Comparison of ENCODE assay signal across 22 cellular contexts in genomic region chrX:133090410-133090809, GRCh38. TPM values are rescaled to one million over a fixed set of nuclear protein-coding genes. Genes with fewer than 3 reads are reported as not detected.
DNase-seq lines count a peak whose midpoint lies in the region; ATAC-seq, FAIRE-seq and TF ChIP-seq lines count a peak whose summit lies in the region.
"Had no signal": no experiment of that assay in that cellular context is flagged by ENCODE, and none has a peak within 500 bp of the region (broad histone marks: within the 10 kb centered on the region; RNA-seq: fewer than 3 reads in every experiment).

No MANE protein-coding gene starts in this region.

- no peaks in the 10 kb centered on the region for H3K9me3 ChIP-seq in A549
- no peaks in the 10 kb centered on the region for H3K9me3 ChIP-seq in PC-3 (ENCODE audit: low read length)
- H3K9me3 ChIP-seq: Caco-2 had no signal

- no peaks in the 10 kb centered on the region for H3K9me2 ChIP-seq in PC-3 (replicated peaks; ENCODE audit: low read length)

- POLR2A ChIA-PET in A549 (lab: Yijun Ruan, JAX), result no interaction called here
- POLR2A ChIA-PET in PC-3 (lab: Charles Lee; ENCODE audit: unreplicated experiment), result no interaction called here

- no peaks in the 10 kb centered on the region for H3K79me2 ChIP-seq in PC-3 (ENCODE audit: low read length)

- BruUV-seq in PC-3 (replicated peaks; lab: Mats Ljungman, UMichigan), result no TSS peak

- no peaks in the 10 kb centered on the region for H3F3A ChIP-seq in PC-3 (ENCODE audit: low read length, unreplicated experiment)

- CTCF ChIA-PET in A549 (lab: Yijun Ruan, JAX), result no interaction called here
- CTCF ChIA-PET in PC-3 (lab: Charles Lee), result interaction anchor here (0.6 kb wide), 1 partner anchor 44 kb away, joined by 3 read pairs; no protein-coding TSS in a partner anchor

- H3K36me3 ChIP-seq in PC-3 (ENCODE audit: low read depth, low read length) (no peaks in the 10 kb centered on the region), bronchial epithelial cell (ENCODE audit: control insufficient read depth, insufficient read depth, low read length) (no peaks in the 10 kb centered on the region)

- intact Hi-C loops in PC-3 (cut with micrococcal nuclease), result loop anchor here (5.0 kb wide), 1 partner anchor 43 kb away; no protein-coding TSS in a partner anchor

- peak; percentile 84 for FAIRE-seq in A549 (lab: Jason Lieb, UNC)
- FAIRE-seq in bronchial epithelial cell (lab: Jason Lieb, UNC), result no peak
- FAIRE-seq: H54 had no signal

- no peak overlapping the region for H3K9ac ChIP-seq in PC-3 (ENCODE audit: low read length)
- H3K9ac ChIP-seq: GM23248 had no signal

- no peaks in the 10 kb centered on the region for H4K20me1 ChIP-seq in PC-3 (ENCODE audit: low read length)

- no peak overlapping the region for H3K4me2 ChIP-seq in A549
- H3K4me2 ChIP-seq in PC-3 (ENCODE audit: low read length), result no peak overlapping the region

- no peak for TF ChIP-seq POLR2A in A549 (IDR thresholded peaks at IDR 0.05; ENCODE audit: low read length)

- H3K27ac ChIP-seq in A549, result no peak overlapping the region
- no peak overlapping the region for H3K27ac ChIP-seq in PC-3 (ENCODE audit: low read length)
- H3K27ac ChIP-seq: C4-2B, GM23248 had no signal

- TF ChIP-seq CTCF in A549 (IDR thresholded peaks at IDR 0.05) (no peak), PC-3 (conservative IDR thresholded peaks at IDR 0.05; ENCODE audit: low read depth, low read length) (no peak), bronchial epithelial cell (IDR thresholded peaks at IDR 0.05; ENCODE audit: insufficient read depth, low read length, severe bottlenecking) (no peak)

- H3K4me1 ChIP-seq in A549 (no peaks in the 10 kb centered on the region), PC-3 (ENCODE audit: insufficient read depth, low read length) (peaks cover 27% of the 10 kb centered on the region)
- H3K4me1 ChIP-seq: Caco-2 had no signal

- no peak for TF ChIP-seq RAD21 in A549 (conservative IDR thresholded peaks at IDR 0.05 in 1 of 2, IDR thresholded peaks at IDR 0.05 in 1 of 2)

- no peak overlapping the region for H2AFZ ChIP-seq in PC-3 (ENCODE audit: low read length)
- H2AFZ ChIP-seq: GM23248 had no signal

- H3K4me3 ChIP-seq in A549 (no peak overlapping the region), PC-3 (ENCODE audit: low read length) (no peak overlapping the region), bronchial epithelial cell (ENCODE audit: low read depth, low read length) (no peak overlapping the region)
- H3K4me3 ChIP-seq: GM23248 had no signal

- H3K27me3 ChIP-seq in PC-3 (ENCODE audit: low read length) (no peaks in the 10 kb centered on the region), bronchial epithelial cell (ENCODE audit: control insufficient read depth, insufficient read depth, low read length) (no peaks in the 10 kb centered on the region)

- ATAC-seq in A549 (no peak), PC-3 (no peak), GM21576 (IDR thresholded peaks at IDR 0.05; ENCODE audit: unreplicated experiment) (no peak)

- DNase-seq in A549 (ENCODE audit: low read depth in 1 of 2, low spot score in 1 of 2) (no peak), PC-3 (peak; percentile 23), bronchial epithelial cell (ENCODE audit: low read depth) (peak; percentile 24), iris pigment epithelial cell (ENCODE audit: low read depth) (peak; percentile 15), NCI-H1436 treated with DMSO at 0.1 percent for 48 hours (lab: John Stamatoyannopoulos, UW) (no peak), cerebellar nuclear complex (lab: John Stamatoyannopoulos, UW) (no peak)
- DNase-seq: 8988T; ACHN; Caco-2; CD4-positive, alpha-beta T cell; DMS153; DMS79; GF-D8; GM23248; HCEC 1CT; KG1 had no signal

- no peak for TF ChIP-seq EP300 in A549 (IDR thresholded peaks at IDR 0.05)

TF ChIP-seq in A549, 52 proteins besides CTCF, POLR2A, EP300 and RAD21:
- TF ChIP-seq NFE2L2 (conservative IDR thresholded peaks at IDR 0.05; ENCODE audit: low read length) (no peak), NPAS2 (CRISPR knock-in tag; IDR thresholded peaks at IDR 0.05; ENCODE audit: borderline replicate concordance) (no peak), SMC3 (IDR thresholded peaks at IDR 0.05) (no peak), FOSL2 (IDR thresholded peaks at IDR 0.05) (no peak), FOSL2 (CRISPR knock-in tag; IDR thresholded peaks at IDR 0.05) (no peak), USF2 (IDR thresholded peaks at IDR 0.05) (no peak), BHLHE40 (IDR thresholded peaks at IDR 0.05; ENCODE audit: low read depth, low read length) (no peak)

RNA-seq across cellular contexts. Expression of gene USP26, which starts 6.5 kb away (rescaled TPM):
- polyA plus RNA-seq in A549 (2011; rRNA removed), result not detected in 2 replicates
- polyA plus RNA-seq in A549 (2012; cell fraction: cytosol; rRNA removed), result not detected in 2 replicates
- not detected in 2 replicates for polyA plus RNA-seq in A549 (2012; cell fraction: nucleus; rRNA removed)
- not detected in 3 replicates for polyA plus RNA-seq in A549 (2017; fragmentation: RNase III; extraction: RNeasy Plus Mini Kit Qiagen cat#74134 plus additional on column Dnase treatment)
- not detected in 2 replicates for polyA minus RNA-seq in A549 (2011; rRNA and poly(A)+ RNA removed)
- total RNA-seq in PC-3 (2014; rRNA removed), result not detected in 2 replicates
- total RNA-seq in bronchial epithelial cell, result not detected in 2 replicates
- total RNA-seq: Caco-2; CD4-positive, alpha-beta T cell; Daoy; GM23248; HT-29 had no signal
- polyA plus RNA-seq: BJ, GM23248 had no signal

Comparison
In these comparisons a context has a peak if more than half of its experiments do, and no peak if none do; other contexts are left out.
1. DNase-seq: peak in PC-3 (single experiment), bronchial epithelial cell (single experiment) and iris pigment epithelial cell (single experiment); none in A549 (0 of 2), NCI-H1436 treated with DMSO at 0.1 percent for 48 hours (single experiment) and cerebellar nuclear complex (0 of 2).